16 cellular contexts compared by ENCODE assay signal in genomic region chr1:207313131-207313530, GRCh38. TPM values are rescaled to one million over a fixed set of nuclear protein-coding genes. Genes with fewer than 3 reads are reported as not detected.
DNase-seq lines count a peak whose midpoint lies in the region; ATAC-seq and TF ChIP-seq lines count a peak whose summit lies in the region.
"Had no signal": no experiment of that assay in that cellular context is flagged by ENCODE, and none has a peak within 500 bp of the region (broad histone marks: within the 10 kb centered on the region; RNA-seq: fewer than 3 reads in every experiment).

No MANE protein-coding gene starts in this region.

- no peak overlapping the region for H3K4me2 ChIP-seq in neuronal stem cell (ENCODE audit: insufficient read depth, low read length, poor library complexity, severe bottlenecking)

- H3K79me1 ChIP-seq in neuronal stem cell (ENCODE audit: low read depth, low read length) = peaks cover 1% of the 10 kb centered on the region

- H3K36me3 ChIP-seq in psoas muscle (ENCODE audit: insufficient read depth in 1 of 2, low read depth in 1 of 2) (no peaks in the 10 kb centered on the region), neuronal stem cell (replicated peaks in 1 of 2; ENCODE audit: control insufficient read depth in 2 of 2, insufficient read depth in 2 of 2, low read length in 2 of 2) (no peaks in the 10 kb centered on the region), left ventricle myocardium inferior (no peaks in the 10 kb centered on the region)
- H3K36me3 ChIP-seq: HAP-1 had no signal

- H3K9me3 ChIP-seq in psoas muscle (no peaks in the 10 kb centered on the region), neuronal stem cell (replicated peaks in 1 of 2; ENCODE audit: control insufficient read depth in 2 of 2, insufficient read depth in 1 of 2, low read depth in 1 of 2, low read length in 2 of 2) (peaks cover 0 to 2% of the 10 kb centered on the region in 2 donors), left ventricle myocardium inferior (replicated peaks) (no peaks in the 10 kb centered on the region)
- H3K9me3 ChIP-seq: HAP-1 had no signal

- peak overlapping the region; percentile 41 for H3K27ac Mint-ChIP-seq in dendritic cell treated with granulocyte-macrophage colony-stimulating factor and Interleukin-4, amounts not matched to agents 40 ng/mL and 50 ng/mL, for 4 days

- H2BK12ac ChIP-seq in neuronal stem cell (ENCODE audit: low read length) = no peak overlapping the region

- peak; percentile 55 for DNase-seq in CD1c-positive myeloid dendritic cell (ENCODE audit: extremely low spot score)
- peak; percentile 19 for DNase-seq in MV-4-11 (lab: John Stamatoyannopoulos, UW)
- DNase-seq in psoas muscle = no peak
- no peak for DNase-seq in neuronal stem cell (ENCODE audit: low spot score)
- no peak for DNase-seq in left ventricle myocardium inferior
- no peak for DNase-seq in cortex of kidney (lab: John Stamatoyannopoulos, UW)
- DNase-seq: DMS153, Kasumi-1, NCI-H1092 treated with DMSO at 0.1 percent for 48 hours, NCI-H187 treated with DMSO at 0.1 percent for 48 hours, NCI-H446 treated with DMSO at 0.1 percent for 48 hours, NCI-H774, SIG-M5 had no signal

- H3K4me3 Mint-ChIP-seq in dendritic cell treated with granulocyte-macrophage colony-stimulating factor and Interleukin-4, amounts not matched to agents 40 ng/mL and 50 ng/mL, for 4 days = no peak overlapping the region

- H3K4me1 ChIP-seq in psoas muscle (peaks cover 32% of the 10 kb centered on the region), neuronal stem cell (ENCODE audit: control insufficient read depth in 2 of 2, insufficient read depth in 1 of 2, low read depth in 1 of 2, low read length in 2 of 2) (no peaks in the 10 kb centered on the region), left ventricle myocardium inferior (peaks cover 54% of the 10 kb centered on the region)

- no peaks in the 10 kb centered on the region for H3K27me3 ChIP-seq in psoas muscle (ENCODE audit: insufficient read depth in 3 of 3, low read length in 2 of 3)
- peaks cover 0 to 10% (median 0%) of the 10 kb centered on the region in 3 experiments for H3K27me3 ChIP-seq in neuronal stem cell (ENCODE audit: control insufficient read depth in 3 of 3, insufficient read depth in 3 of 3, low read depth in 1 of 3, low read length in 3 of 3)
- no peaks in the 10 kb centered on the region for H3K27me3 ChIP-seq in left ventricle myocardium inferior (ENCODE audit: low read depth)

- H3K4ac ChIP-seq in neuronal stem cell (ENCODE audit: low read length) = no peak overlapping the region

- TF ChIP-seq CTCF in psoas muscle (IDR thresholded peaks at IDR 0.05) (no peak), left ventricle myocardium inferior (IDR thresholded peaks at IDR 0.05; ENCODE audit: borderline replicate concordance) (no peak)

- H3K27me3 Mint-ChIP-seq in dendritic cell treated with granulocyte-macrophage colony-stimulating factor and Interleukin-4, amounts not matched to agents 40 ng/mL and 50 ng/mL, for 4 days = no peaks in the 10 kb centered on the region

- no peak overlapping the region for H3K14ac ChIP-seq in neuronal stem cell (ENCODE audit: low read length)

- H3K4me1 Mint-ChIP-seq in dendritic cell treated with granulocyte-macrophage colony-stimulating factor and Interleukin-4, amounts not matched to agents 40 ng/mL and 50 ng/mL, for 4 days (ENCODE audit: low read depth) = peaks cover 65% of the 10 kb centered on the region

- no peak overlapping the region for H3K9ac ChIP-seq in neuronal stem cell (ENCODE audit: low read depth, low read length, poor library complexity)

- no peak overlapping the region for H2AK5ac ChIP-seq in neuronal stem cell (ENCODE audit: low read depth, low read length)

- intact Hi-C loops in dendritic cell treated with granulocyte-macrophage colony-stimulating factor and Interleukin-4, amounts not matched to agents 40 ng/mL and 50 ng/mL, for 4 days (cut with micrococcal nuclease) = no loop called here
- intact Hi-C loops in psoas muscle (cut with DNase I) = no loop called here
- intact Hi-C loops in left ventricle myocardium inferior (cut with micrococcal nuclease) = no loop called here

- peak overlapping the region; percentile 88 for H3K27ac ChIP-seq in psoas muscle
- no peak overlapping the region for H3K27ac ChIP-seq in neuronal stem cell (replicated peaks; ENCODE audit: low read length)
- H3K27ac ChIP-seq in left ventricle myocardium inferior (replicated peaks) = no peak overlapping the region

- H3K4me3 ChIP-seq in psoas muscle = peak overlapping the region; percentile 63
- H3K4me3 ChIP-seq in neuronal stem cell (ENCODE audit: low read length in 2 of 2) = no peak overlapping the region
- no peak overlapping the region for H3K4me3 ChIP-seq in left ventricle myocardium inferior
- H3K4me3 ChIP-seq: GM12878, HAP-1 had no signal

- no peak overlapping the region for H2AFZ ChIP-seq in neuronal stem cell (ENCODE audit: low read length)

- H2BK5ac ChIP-seq in neuronal stem cell (ENCODE audit: low read length) = no peak overlapping the region

- no peak overlapping the region for H2BK120ac ChIP-seq in neuronal stem cell (ENCODE audit: low read depth, low read length)

- H4K8ac ChIP-seq in neuronal stem cell (ENCODE audit: low read depth, low read length) = no peak overlapping the region

- H3K23ac ChIP-seq in neuronal stem cell (ENCODE audit: low read depth, low read length, poor library complexity) = no peak overlapping the region

- no peak overlapping the region for H4K91ac ChIP-seq in neuronal stem cell (ENCODE audit: low read depth, low read length, poor library complexity)

- H2BK15ac ChIP-seq in neuronal stem cell (ENCODE audit: low read length) = no peak overlapping the region

- H3K9me3 Mint-ChIP-seq in dendritic cell treated with granulocyte-macrophage colony-stimulating factor and Interleukin-4, amounts not matched to agents 40 ng/mL and 50 ng/mL, for 4 days = no peaks in the 10 kb centered on the region

- no peaks in the 10 kb centered on the region for H3K36me3 Mint-ChIP-seq in dendritic cell treated with granulocyte-macrophage colony-stimulating factor and Interleukin-4, amounts not matched to agents 40 ng/mL and 50 ng/mL, for 4 days (ENCODE audit: low read depth)

- ATAC-seq in psoas muscle = no peak
- ATAC-seq: GM12878 had no signal

- no peak overlapping the region for H3K18ac ChIP-seq in neuronal stem cell (ENCODE audit: low read length)

RNA-seq across cellular contexts. Expression of gene CD55, which starts 8.3 kb away (rescaled TPM):
- total RNA-seq in psoas muscle (100 to 1,000 TPM in 2 of 4 donors, 10 to 100 TPM in 2; 44.2 to 108 (median 81.9) TPM), left ventricle myocardium inferior (60.4 TPM)
- 100 to 1,000 TPM in 2 of 3 donors, 10 to 100 TPM in 1; 85.6 to 318 (median 121) TPM for polyA plus RNA-seq in psoas muscle
- 7.2 TPM for polyA plus RNA-seq in neuronal stem cell (2013, experiment 1 of 2)
- polyA plus RNA-seq in neuronal stem cell (2013, experiment 2 of 2) = 6.9 TPM

Comparison
In these comparisons a context has a peak if more than half of its experiments do, and no peak if none do; other contexts are left out.
1. DNase-seq: peak in CD1c-positive myeloid dendritic cell (single experiment) and MV-4-11 (single experiment); none in psoas muscle (0 of 2), neuronal stem cell (single experiment), left ventricle myocardium inferior (single experiment) and cortex of kidney (single experiment).